1 cellular context compared by ENCODE assay signal in genomic region chr12:10740182-10740581, GRCh38.
TF ChIP-seq lines count a peak whose summit lies in the region.

No MANE protein-coding gene starts in this region.

TF ChIP-seq in GM23338, 12 proteins besides CTCF, POLR2A, EP300 and RAD21 (continued from another document):
- no peak for TF ChIP-seq ZNF462 (CRISPR knock-in tag; IDR thresholded peaks at IDR 0.05)
